2 cellular contexts compared by ENCODE assay signal in the genomic region with DNA sequence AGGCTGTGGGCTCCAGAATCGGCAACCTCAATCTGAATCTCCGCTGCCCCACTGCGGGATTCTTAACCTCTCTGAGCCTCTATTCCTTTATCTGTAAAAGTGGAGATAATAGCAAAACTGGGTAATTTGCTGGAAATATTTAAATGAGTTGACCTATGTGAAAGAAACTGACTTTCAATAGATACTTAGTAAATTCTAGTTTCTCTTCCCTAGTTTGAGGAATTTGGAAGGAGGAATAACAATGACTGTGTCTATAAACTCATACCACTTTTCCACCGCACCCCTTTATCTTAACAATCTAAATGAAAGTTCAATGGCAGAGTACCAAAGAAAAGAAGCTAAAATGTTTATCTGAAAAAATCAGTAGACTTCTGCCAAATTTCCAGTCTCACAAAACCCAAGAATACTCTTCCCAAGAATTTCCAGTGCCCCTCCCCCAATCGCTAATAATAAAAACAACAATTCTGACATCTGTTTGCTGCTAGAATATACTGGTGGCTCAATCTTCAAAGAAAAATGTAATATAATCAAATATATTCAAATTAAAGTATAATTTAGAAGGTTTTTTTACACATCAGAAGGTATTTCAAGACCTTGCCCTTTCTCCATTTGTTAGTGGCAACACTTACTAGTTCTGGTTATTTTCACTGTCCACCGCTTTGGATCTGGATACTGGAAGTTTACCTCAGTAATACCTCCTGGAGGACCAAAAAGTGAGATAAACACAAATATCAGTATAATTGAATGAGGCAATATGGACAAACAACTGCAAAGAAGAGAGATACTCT.
A peak's percentile ranks its signal among the peaks of the same experiment; 100 is the strongest.
TF ChIP-seq lines count a peak whose summit lies in the region.

No MANE protein-coding gene starts in this region.

TF ChIP-seq in SK-N-SH, 30 proteins besides CTCF, POLR2A, EP300 and RAD21 (continues in another document):
- TF ChIP-seq, protein P1, sequence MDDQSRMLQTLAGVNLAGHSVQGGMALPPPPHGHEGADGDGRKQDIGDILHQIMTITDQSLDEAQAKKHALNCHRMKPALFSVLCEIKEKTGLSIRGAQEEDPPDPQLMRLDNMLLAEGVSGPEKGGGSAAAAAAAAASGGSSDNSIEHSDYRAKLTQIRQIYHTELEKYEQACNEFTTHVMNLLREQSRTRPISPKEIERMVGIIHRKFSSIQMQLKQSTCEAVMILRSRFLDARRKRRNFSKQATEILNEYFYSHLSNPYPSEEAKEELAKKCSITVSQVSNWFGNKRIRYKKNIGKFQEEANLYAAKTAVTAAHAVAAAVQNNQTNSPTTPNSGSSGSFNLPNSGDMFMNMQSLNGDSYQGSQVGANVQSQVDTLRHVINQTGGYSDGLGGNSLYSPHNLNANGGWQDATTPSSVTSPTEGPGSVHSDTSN (IDR thresholded peaks at IDR 0.05), result peak; percentile 65
- no peak for TF ChIP-seq IRF3 (IDR thresholded peaks at IDR 0.05; ENCODE audit: low read depth, low read length)
- TF ChIP-seq FOXM1 (IDR thresholded peaks at IDR 0.05; ENCODE audit: low read depth), result peak; percentile 87
- TF ChIP-seq USF2 (IDR thresholded peaks at IDR 0.05; ENCODE audit: borderline replicate concordance, low read depth, low read length), result no peak
- TF ChIP-seq SIN3A (IDR thresholded peaks at IDR 0.05; ENCODE audit: borderline replicate concordance, low read depth, low read length), result no peak
- TF ChIP-seq FOSL2 (IDR thresholded peaks at IDR 0.05; ENCODE audit: borderline replicate concordance, low read depth), result no peak
- no peak for TF ChIP-seq EZH2phosphoT487 (IDR thresholded peaks at IDR 0.05; ENCODE audit: borderline replicate concordance, low read depth)
- TF ChIP-seq MEF2A (IDR thresholded peaks at IDR 0.05; ENCODE audit: borderline replicate concordance, low read depth), result peak; percentile 49; the same call in 1 of the 2 replicates
- peak; percentile 86 for TF ChIP-seq RXRA (IDR thresholded peaks at IDR 0.05; ENCODE audit: borderline replicate concordance, low read depth)
- TF ChIP-seq ELF1 (IDR thresholded peaks at IDR 0.05), result no peak
- peak; percentile 98 for TF ChIP-seq NFIC (IDR thresholded peaks at IDR 0.05; ENCODE audit: borderline replicate concordance)
- no peak for TF ChIP-seq GATA2 (CRISPR knock-in tag; IDR thresholded peaks at IDR 0.05)
- TF ChIP-seq, protein P2, sequence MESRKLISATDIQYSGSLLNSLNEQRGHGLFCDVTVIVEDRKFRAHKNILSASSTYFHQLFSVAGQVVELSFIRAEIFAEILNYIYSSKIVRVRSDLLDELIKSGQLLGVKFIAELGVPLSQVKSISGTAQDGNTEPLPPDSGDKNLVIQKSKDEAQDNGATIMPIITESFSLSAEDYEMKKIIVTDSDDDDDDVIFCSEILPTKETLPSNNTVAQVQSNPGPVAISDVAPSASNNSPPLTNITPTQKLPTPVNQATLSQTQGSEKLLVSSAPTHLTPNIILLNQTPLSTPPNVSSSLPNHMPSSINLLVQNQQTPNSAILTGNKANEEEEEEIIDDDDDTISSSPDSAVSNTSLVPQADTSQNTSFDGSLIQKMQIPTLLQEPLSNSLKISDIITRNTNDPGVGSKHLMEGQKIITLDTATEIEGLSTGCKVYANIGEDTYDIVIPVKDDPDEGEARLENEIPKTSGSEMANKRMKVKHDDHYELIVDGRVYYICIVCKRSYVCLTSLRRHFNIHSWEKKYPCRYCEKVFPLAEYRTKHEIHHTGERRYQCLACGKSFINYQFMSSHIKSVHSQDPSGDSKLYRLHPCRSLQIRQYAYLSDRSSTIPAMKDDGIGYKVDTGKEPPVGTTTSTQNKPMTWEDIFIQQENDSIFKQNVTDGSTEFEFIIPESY (IDR thresholded peaks at IDR 0.05; ENCODE audit: borderline replicate concordance, low read depth), result no peak
- no peak for TF ChIP-seq REST (IDR thresholded peaks at IDR 0.05; ENCODE audit: low read depth, low read length)
- no peak for TF ChIP-seq TAF1 (IDR thresholded peaks at IDR 0.05; ENCODE audit: borderline replicate concordance, low read depth, low read length)
- no peak for TF ChIP-seq FOXJ3 (CRISPR knock-in tag; IDR thresholded peaks at IDR 0.05)
- TF ChIP-seq NRF1 (IDR thresholded peaks at IDR 0.05; ENCODE audit: low read depth, low read length), result no peak
- TF ChIP-seq POLR2AphosphoS5 (IDR thresholded peaks at IDR 0.05; ENCODE audit: low read depth, low read length), result peak; percentile 11; the same call in 1 of the 2 replicates

TF ChIP-seq in HepG2, 621 proteins besides CTCF, POLR2A, EP300 and RAD21 (continues in another document):
- TF ChIP-seq HES4 (CRISPR knock-in tag; IDR thresholded peaks at IDR 0.05; ENCODE audit: borderline replicate concordance), result no peak
- TF ChIP-seq ZBTB39 (CRISPR knock-in tag; IDR thresholded peaks at IDR 0.05), result no peak
- TF ChIP-seq ZNF781 (CRISPR knock-in tag; IDR thresholded peaks at IDR 0.05; ENCODE audit: borderline replicate concordance, not compliant biosample characterization), result no peak
- TF ChIP-seq, protein P3, sequence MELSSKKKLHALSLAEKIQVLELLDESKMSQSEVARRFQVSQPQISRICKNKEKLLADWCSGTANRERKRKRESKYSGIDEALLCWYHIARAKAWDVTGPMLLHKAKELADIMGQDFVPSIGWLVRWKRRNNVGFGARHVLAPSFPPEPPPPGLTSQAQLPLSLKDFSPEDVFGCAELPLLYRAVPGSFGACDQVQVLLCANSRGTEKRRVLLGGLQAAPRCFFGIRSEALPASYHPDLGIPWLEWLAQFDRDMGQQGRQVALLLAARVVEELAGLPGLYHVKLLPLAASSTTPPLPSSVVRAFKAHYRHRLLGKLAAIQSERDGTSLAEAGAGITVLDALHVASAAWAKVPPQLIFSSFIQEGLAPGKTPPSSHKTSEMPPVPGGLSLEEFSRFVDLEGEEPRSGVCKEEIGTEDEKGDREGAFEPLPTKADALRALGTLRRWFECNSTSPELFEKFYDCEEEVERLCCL (CRISPR knock-in tag; IDR thresholded peaks at IDR 0.05; ENCODE audit: borderline replicate concordance), result no peak
- TF ChIP-seq, protein P4, sequence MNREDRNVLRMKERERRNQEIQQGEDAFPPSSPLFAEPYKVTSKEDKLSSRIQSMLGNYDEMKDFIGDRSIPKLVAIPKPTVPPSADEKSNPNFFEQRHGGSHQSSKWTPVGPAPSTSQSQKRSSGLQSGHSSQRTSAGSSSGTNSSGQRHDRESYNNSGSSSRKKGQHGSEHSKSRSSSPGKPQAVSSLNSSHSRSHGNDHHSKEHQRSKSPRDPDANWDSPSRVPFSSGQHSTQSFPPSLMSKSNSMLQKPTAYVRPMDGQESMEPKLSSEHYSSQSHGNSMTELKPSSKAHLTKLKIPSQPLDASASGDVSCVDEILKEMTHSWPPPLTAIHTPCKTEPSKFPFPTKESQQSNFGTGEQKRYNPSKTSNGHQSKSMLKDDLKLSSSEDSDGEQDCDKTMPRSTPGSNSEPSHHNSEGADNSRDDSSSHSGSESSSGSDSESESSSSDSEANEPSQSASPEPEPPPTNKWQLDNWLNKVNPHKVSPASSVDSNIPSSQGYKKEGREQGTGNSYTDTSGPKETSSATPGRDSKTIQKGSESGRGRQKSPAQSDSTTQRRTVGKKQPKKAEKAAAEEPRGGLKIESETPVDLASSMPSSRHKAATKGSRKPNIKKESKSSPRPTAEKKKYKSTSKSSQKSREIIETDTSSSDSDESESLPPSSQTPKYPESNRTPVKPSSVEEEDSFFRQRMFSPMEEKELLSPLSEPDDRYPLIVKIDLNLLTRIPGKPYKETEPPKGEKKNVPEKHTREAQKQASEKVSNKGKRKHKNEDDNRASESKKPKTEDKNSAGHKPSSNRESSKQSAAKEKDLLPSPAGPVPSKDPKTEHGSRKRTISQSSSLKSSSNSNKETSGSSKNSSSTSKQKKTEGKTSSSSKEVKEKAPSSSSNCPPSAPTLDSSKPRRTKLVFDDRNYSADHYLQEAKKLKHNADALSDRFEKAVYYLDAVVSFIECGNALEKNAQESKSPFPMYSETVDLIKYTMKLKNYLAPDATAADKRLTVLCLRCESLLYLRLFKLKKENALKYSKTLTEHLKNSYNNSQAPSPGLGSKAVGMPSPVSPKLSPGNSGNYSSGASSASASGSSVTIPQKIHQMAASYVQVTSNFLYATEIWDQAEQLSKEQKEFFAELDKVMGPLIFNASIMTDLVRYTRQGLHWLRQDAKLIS (CRISPR knock-in tag; IDR thresholded peaks at IDR 0.05), result no peak
- TF ChIP-seq, protein P5, sequence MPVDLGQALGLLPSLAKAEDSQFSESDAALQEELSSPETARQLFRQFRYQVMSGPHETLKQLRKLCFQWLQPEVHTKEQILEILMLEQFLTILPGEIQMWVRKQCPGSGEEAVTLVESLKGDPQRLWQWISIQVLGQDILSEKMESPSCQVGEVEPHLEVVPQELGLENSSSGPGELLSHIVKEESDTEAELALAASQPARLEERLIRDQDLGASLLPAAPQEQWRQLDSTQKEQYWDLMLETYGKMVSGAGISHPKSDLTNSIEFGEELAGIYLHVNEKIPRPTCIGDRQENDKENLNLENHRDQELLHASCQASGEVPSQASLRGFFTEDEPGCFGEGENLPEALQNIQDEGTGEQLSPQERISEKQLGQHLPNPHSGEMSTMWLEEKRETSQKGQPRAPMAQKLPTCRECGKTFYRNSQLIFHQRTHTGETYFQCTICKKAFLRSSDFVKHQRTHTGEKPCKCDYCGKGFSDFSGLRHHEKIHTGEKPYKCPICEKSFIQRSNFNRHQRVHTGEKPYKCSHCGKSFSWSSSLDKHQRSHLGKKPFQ (CRISPR knock-in tag; IDR thresholded peaks at IDR 0.05; ENCODE audit: insufficient replicate concordance), result no peak
- TF ChIP-seq, protein P6, sequence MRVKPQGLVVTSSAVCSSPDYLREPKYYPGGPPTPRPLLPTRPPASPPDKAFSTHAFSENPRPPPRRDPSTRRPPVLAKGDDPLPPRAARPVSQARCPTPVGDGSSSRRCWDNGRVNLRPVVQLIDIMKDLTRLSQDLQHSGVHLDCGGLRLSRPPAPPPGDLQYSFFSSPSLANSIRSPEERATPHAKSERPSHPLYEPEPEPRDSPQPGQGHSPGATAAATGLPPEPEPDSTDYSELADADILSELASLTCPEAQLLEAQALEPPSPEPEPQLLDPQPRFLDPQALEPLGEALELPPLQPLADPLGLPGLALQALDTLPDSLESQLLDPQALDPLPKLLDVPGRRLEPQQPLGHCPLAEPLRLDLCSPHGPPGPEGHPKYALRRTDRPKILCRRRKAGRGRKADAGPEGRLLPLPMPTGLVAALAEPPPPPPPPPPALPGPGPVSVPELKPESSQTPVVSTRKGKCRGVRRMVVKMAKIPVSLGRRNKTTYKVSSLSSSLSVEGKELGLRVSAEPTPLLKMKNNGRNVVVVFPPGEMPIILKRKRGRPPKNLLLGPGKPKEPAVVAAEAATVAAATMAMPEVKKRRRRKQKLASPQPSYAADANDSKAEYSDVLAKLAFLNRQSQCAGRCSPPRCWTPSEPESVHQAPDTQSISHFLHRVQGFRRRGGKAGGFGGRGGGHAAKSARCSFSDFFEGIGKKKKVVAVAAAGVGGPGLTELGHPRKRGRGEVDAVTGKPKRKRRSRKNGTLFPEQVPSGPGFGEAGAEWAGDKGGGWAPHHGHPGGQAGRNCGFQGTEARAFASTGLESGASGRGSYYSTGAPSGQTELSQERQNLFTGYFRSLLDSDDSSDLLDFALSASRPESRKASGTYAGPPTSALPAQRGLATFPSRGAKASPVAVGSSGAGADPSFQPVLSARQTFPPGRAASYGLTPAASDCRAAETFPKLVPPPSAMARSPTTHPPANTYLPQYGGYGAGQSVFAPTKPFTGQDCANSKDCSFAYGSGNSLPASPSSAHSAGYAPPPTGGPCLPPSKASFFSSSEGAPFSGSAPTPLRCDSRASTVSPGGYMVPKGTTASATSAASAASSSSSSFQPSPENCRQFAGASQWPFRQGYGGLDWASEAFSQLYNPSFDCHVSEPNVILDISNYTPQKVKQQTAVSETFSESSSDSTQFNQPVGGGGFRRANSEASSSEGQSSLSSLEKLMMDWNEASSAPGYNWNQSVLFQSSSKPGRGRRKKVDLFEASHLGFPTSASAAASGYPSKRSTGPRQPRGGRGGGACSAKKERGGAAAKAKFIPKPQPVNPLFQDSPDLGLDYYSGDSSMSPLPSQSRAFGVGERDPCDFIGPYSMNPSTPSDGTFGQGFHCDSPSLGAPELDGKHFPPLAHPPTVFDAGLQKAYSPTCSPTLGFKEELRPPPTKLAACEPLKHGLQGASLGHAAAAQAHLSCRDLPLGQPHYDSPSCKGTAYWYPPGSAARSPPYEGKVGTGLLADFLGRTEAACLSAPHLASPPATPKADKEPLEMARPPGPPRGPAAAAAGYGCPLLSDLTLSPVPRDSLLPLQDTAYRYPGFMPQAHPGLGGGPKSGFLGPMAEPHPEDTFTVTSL (CRISPR knock-in tag; IDR thresholded peaks at IDR 0.05; ENCODE audit: borderline replicate concordance), result no peak
- TF ChIP-seq, protein P7, sequence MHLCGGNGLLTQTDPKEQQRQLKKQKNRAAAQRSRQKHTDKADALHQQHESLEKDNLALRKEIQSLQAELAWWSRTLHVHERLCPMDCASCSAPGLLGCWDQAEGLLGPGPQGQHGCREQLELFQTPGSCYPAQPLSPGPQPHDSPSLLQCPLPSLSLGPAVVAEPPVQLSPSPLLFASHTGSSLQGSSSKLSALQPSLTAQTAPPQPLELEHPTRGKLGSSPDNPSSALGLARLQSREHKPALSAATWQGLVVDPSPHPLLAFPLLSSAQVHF (CRISPR knock-in tag; IDR thresholded peaks at IDR 0.05), result no peak
- TF ChIP-seq GABPB1 (CRISPR knock-in tag; IDR thresholded peaks at IDR 0.05), result no peak
- no peak for TF ChIP-seq FOXP1 (IDR thresholded peaks at IDR 0.05)
- TF ChIP-seq FOXP1 (CRISPR knock-in tag; IDR thresholded peaks at IDR 0.05), result no peak
- no peak for TF ChIP-seq ADNP (CRISPR knock-in tag; IDR thresholded peaks at IDR 0.05)
- TF ChIP-seq, protein P8, sequence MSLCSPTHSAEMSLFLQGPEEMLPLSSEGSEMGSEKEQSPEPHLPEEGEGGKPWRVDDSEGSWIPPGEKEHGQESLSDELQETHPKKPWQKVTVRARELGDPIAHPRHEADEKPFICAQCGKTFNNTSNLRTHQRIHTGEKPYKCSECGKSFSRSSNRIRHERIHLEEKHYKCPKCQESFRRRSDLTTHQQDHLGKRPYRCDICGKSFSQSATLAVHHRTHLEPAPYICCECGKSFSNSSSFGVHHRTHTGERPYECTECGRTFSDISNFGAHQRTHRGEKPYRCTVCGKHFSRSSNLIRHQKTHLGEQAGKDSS (CRISPR knock-in tag; IDR thresholded peaks at IDR 0.05; ENCODE audit: borderline replicate concordance, low read depth), result no peak
- TF ChIP-seq ZNF597 (CRISPR knock-in tag; IDR thresholded peaks at IDR 0.05), result no peak
- no peak for TF ChIP-seq NFATC3 (CRISPR knock-in tag; IDR thresholded peaks at IDR 0.05)
- no peak for TF ChIP-seq ZEB1 (IDR thresholded peaks at IDR 0.05; ENCODE audit: insufficient replicate concordance, low read depth)
- TF ChIP-seq ZNF30 (CRISPR knock-in tag; IDR thresholded peaks at IDR 0.05), result no peak
- TF ChIP-seq ZSCAN29 (CRISPR knock-in tag; conservative IDR thresholded peaks at IDR 0.05), result no peak
